8 cellular contexts compared by ENCODE assay signal in the genomic region with DNA sequence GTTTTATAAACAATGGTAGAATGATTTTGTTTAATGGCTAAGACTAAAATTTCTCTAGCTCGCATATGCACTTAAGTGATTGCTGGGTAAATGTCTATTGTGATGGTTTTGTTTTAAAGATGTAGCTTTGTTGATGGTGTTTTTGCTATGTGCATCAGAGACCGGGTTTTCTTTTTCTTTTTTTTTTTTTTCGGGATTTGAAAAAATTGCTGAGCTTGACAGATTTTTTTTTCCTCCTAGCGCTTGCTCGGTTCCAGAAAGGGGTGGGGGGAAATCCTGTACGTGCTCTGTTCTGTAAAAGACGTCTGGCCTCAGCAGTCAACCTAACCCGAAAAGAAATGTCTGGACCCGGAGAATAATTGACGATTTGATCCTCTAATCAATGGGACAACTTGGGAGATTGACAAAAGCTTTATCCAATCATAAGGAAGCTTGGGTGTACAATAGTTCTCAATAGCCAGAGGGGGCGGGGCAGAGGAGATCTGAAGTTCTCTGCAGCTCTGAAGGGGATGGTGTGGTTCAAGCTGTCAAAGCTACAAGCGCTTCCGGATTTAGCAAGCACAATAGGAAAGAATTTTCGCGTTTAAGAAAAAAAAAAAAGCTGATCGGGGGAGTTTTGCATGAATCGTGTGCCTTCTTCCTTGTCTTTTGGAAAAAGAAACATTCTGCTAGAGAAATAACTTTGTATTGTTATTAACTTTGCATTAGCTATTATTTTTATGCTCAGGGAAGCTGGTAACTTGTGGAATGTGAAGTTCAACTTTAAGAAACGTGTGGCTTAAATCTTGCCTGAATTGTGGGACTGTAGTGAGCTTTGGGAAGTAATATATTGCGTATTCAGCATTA. TPM values are rescaled to one million over a fixed set of nuclear protein-coding genes. Genes with fewer than 3 reads are reported as not detected.
A peak's percentile ranks its signal among the peaks of the same experiment; 100 is the strongest.
DNase-seq lines count a peak whose midpoint lies in the region; ATAC-seq lines count a peak whose summit lies in the region.

No MANE protein-coding gene starts in this region.

- no peaks in the 10 kb centered on the region for H3K9me3 Mint-ChIP-seq in activated T-helper 17 cell treated with anti-CD3 and anti-CD28 coated beads, Interleukin-2, amount 50 U/mL, for 72 hours
- H3K9me3 Mint-ChIP-seq in naive thymus-derived CD4-positive, alpha-beta T cell, result peaks cover 0 to 5% (median 0%) of the 10 kb centered on the region in 11 donors
- H3K9me3 Mint-ChIP-seq in stimulated activated memory B cell treated with anti-CD40 and anti-IgM and Interleukin-4, amounts not matched to agents 10 μg/mL and 1 μg/mL and 100 μg/mL, for 72 hours, result no peaks in the 10 kb centered on the region

- peak overlapping the region; percentile 91 for H3K27ac Mint-ChIP-seq in activated T-helper 17 cell treated with anti-CD3 and anti-CD28 coated beads, Interleukin-2, amount 50 U/mL, for 72 hours
- peak overlapping the region; percentile 87 to 100 (median 96) for H3K27ac Mint-ChIP-seq in naive thymus-derived CD4-positive, alpha-beta T cell
- H3K27ac Mint-ChIP-seq in stimulated activated memory B cell treated with anti-CD40 and anti-IgM and Interleukin-4, amounts not matched to agents 10 μg/mL and 1 μg/mL and 100 μg/mL, for 72 hours, result peak overlapping the region; percentile 88

- H3K4me3 Mint-ChIP-seq in activated T-helper 17 cell treated with anti-CD3 and anti-CD28 coated beads, Interleukin-2, amount 50 U/mL, for 72 hours, result peak overlapping the region; percentile 93
- peak overlapping the region; percentile 91 to 98 (median 94) for H3K4me3 Mint-ChIP-seq in naive thymus-derived CD4-positive, alpha-beta T cell
- peak overlapping the region; percentile 96 for H3K4me3 Mint-ChIP-seq in stimulated activated memory B cell treated with anti-CD40 and anti-IgM and Interleukin-4, amounts not matched to agents 10 μg/mL and 1 μg/mL and 100 μg/mL, for 72 hours

- H3K9ac ChIP-seq in Karpas-422 (ENCODE audit: low read length), result peak overlapping the region; percentile 76

- no peaks in the 10 kb centered on the region for H3K36me3 Mint-ChIP-seq in activated T-helper 17 cell treated with anti-CD3 and anti-CD28 coated beads, Interleukin-2, amount 50 U/mL, for 72 hours (ENCODE audit: low read depth)
- peaks cover 0 to 4% (median 0%) of the 10 kb centered on the region in 5 donors for H3K36me3 Mint-ChIP-seq in naive thymus-derived CD4-positive, alpha-beta T cell
- H3K36me3 Mint-ChIP-seq in stimulated activated memory B cell treated with anti-CD40 and anti-IgM and Interleukin-4, amounts not matched to agents 10 μg/mL and 1 μg/mL and 100 μg/mL, for 72 hours, result no peaks in the 10 kb centered on the region

- no peaks in the 10 kb centered on the region for H3K9me3 ChIP-seq in Karpas-422 (ENCODE audit: low read length)
- no peaks in the 10 kb centered on the region for H3K9me3 ChIP-seq in naive thymus-derived CD4-positive, alpha-beta T cell (ENCODE audit: control insufficient read depth in 2 of 3, low read length in 3 of 3)

- CTCF ChIA-PET in naive thymus-derived CD4-positive, alpha-beta T cell (lab: Charles Lee), result interaction anchor here (0.7 to 3.6 kb wide), 7 partner anchors 15 to 101 kb away, joined by 3 to 29 read pairs (median 4); no protein-coding TSS in a partner anchor

- H3K4me2 ChIP-seq in Karpas-422 (ENCODE audit: low read depth, low read length, poor library complexity, severe bottlenecking), result peak overlapping the region; percentile 95

- POLR2A ChIA-PET in naive thymus-derived CD4-positive, alpha-beta T cell (lab: Charles Lee), result interaction anchor here (0.6 to 2.8 kb wide), 14 partner anchors 10 to 1611 kb away, joined by 3 to 32 read pairs (median 4); partner anchors contain the start of gene DOCK7

- peak overlapping the region; percentile 73 for H3K4me3 ChIP-seq in Karpas-422 (ENCODE audit: low read length)
- H3K4me3 ChIP-seq in naive thymus-derived CD4-positive, alpha-beta T cell (ENCODE audit: low read length), result peak overlapping the region; percentile 73

- H4K20me1 ChIP-seq in Karpas-422 (ENCODE audit: insufficient read depth, low read depth, low read length), result no peaks in the 10 kb centered on the region

- H3K9me2 ChIP-seq in Karpas-422 (replicated peaks; ENCODE audit: insufficient read depth, low read length), result no peaks in the 10 kb centered on the region

- no peaks in the 10 kb centered on the region for H3K27me3 ChIP-seq in Karpas-422 (ENCODE audit: low read length)
- no peaks in the 10 kb centered on the region for H3K27me3 ChIP-seq in naive thymus-derived CD4-positive, alpha-beta T cell (ENCODE audit: control insufficient read depth in 2 of 2, insufficient read depth in 2 of 2, low read length in 2 of 2)

- peak overlapping the region; percentile 57 for H2AFZ ChIP-seq in Karpas-422 (ENCODE audit: low read length)

- peaks cover 41% of the 10 kb centered on the region for H3K4me1 Mint-ChIP-seq in activated T-helper 17 cell treated with anti-CD3 and anti-CD28 coated beads, Interleukin-2, amount 50 U/mL, for 72 hours
- H3K4me1 Mint-ChIP-seq in naive thymus-derived CD4-positive, alpha-beta T cell, result peaks cover 34 to 49% (median 46%) of the 10 kb centered on the region in 7 donors
- peaks cover 44% of the 10 kb centered on the region for H3K4me1 Mint-ChIP-seq in stimulated activated memory B cell treated with anti-CD40 and anti-IgM and Interleukin-4, amounts not matched to agents 10 μg/mL and 1 μg/mL and 100 μg/mL, for 72 hours

- H3K36me3 ChIP-seq in Karpas-422 (ENCODE audit: insufficient read depth, low read length), result no peaks in the 10 kb centered on the region
- no peaks in the 10 kb centered on the region for H3K36me3 ChIP-seq in naive thymus-derived CD4-positive, alpha-beta T cell (ENCODE audit: control insufficient read depth in 2 of 3, insufficient read depth in 3 of 3, low read length in 3 of 3)

- ATAC-seq in GM21737 (IDR thresholded peaks at IDR 0.05; ENCODE audit: unreplicated experiment), result peak; percentile 70
- ATAC-seq in activated T-helper 17 cell treated with anti-CD3 and anti-CD28 coated beads, Interleukin-2, amount 50 U/mL, for 72 hours (replicated peaks), result peak; percentile 81
- ATAC-seq in naive thymus-derived CD4-positive, alpha-beta T cell, result peak; percentile 84
- ATAC-seq in stimulated activated memory B cell treated with anti-CD40 and anti-IgM and Interleukin-4, amounts not matched to agents 10 μg/mL and 1 μg/mL and 100 μg/mL, for 72 hours, result peak; percentile 80

- DNase-seq in COR-L47 (lab: John Stamatoyannopoulos, UW) (peak; percentile 99), Karpas-422 (peak; percentile 99), RKO (ENCODE audit: low spot score) (peak; percentile 100), fibroblast of peridontal ligament (ENCODE audit: extremely low read depth) (peak; percentile 100)
- peak; percentile 63 to 98 (median 95) for DNase-seq in naive thymus-derived CD4-positive, alpha-beta T cell

- H3K4me1 ChIP-seq in Karpas-422 (ENCODE audit: low read length), result peaks cover 50% of the 10 kb centered on the region
- H3K4me1 ChIP-seq in naive thymus-derived CD4-positive, alpha-beta T cell (ENCODE audit: control insufficient read depth in 2 of 2, insufficient read depth in 2 of 2, low read length in 2 of 2), result peaks cover 24 to 41% of the 10 kb centered on the region in 2 donors

- peaks cover 5% of the 10 kb centered on the region for H3K79me2 ChIP-seq in Karpas-422 (ENCODE audit: low read length)

- peak overlapping the region; percentile 95 for H3K27ac ChIP-seq in Karpas-422 (ENCODE audit: low read length)
- peak overlapping the region; percentile 75 for H3K27ac ChIP-seq in naive thymus-derived CD4-positive, alpha-beta T cell (ENCODE audit: low read depth, low read length)

- H3K27me3 Mint-ChIP-seq in activated T-helper 17 cell treated with anti-CD3 and anti-CD28 coated beads, Interleukin-2, amount 50 U/mL, for 72 hours, result no peaks in the 10 kb centered on the region
- peaks cover 0 to 57% (median 0%) of the 10 kb centered on the region in 5 donors for H3K27me3 Mint-ChIP-seq in naive thymus-derived CD4-positive, alpha-beta T cell
- peaks cover 44% of the 10 kb centered on the region for H3K27me3 Mint-ChIP-seq in stimulated activated memory B cell treated with anti-CD40 and anti-IgM and Interleukin-4, amounts not matched to agents 10 μg/mL and 1 μg/mL and 100 μg/mL, for 72 hours

- intact Hi-C loops in naive thymus-derived CD4-positive, alpha-beta T cell (cut with micrococcal nuclease), result loop anchor here (1.0 to 10.0 kb wide), 13 partner anchors 11 to 1704 kb away; partner anchors contain the start of genes PATJ (in 2 of the 2), TM2D1 (in 2 of the 2), USP1 (in 2 of the 2) and ATG4C (in 1 of the 2)

RNA-seq across cellular contexts. Expression of gene NFIA, which starts 4.5 kb away (rescaled TPM):
- total RNA-seq in Karpas-422 (2014; rRNA removed; shearing (Covaris generic); ENCODE audit: low replicate concordance), result 15.8 and 38.3 TPM in 2 replicates
- 1 to 10 TPM; 3.5 to 5.1 TPM for total RNA-seq in activated T-helper 17 cell treated with anti-CD3 and anti-CD28 coated beads, Interleukin-2, amount 50 U/mL, for 72 hours
- 1 to 10 TPM; 1.0 to 8.6 (median 6.0) TPM for total RNA-seq in naive thymus-derived CD4-positive, alpha-beta T cell
- polyA plus RNA-seq in naive thymus-derived CD4-positive, alpha-beta T cell, result 1 to 10 TPM; 5.3 to 5.9 TPM

Comparison
In these comparisons a context has a peak if more than half of its experiments do, and no peak if none do; other contexts are left out.
1. Peak in every context shown above with its lines: DNase-seq, ATAC-seq, H3K4me3 ChIP-seq and H3K27ac ChIP-seq.